In the genomic region with DNA sequence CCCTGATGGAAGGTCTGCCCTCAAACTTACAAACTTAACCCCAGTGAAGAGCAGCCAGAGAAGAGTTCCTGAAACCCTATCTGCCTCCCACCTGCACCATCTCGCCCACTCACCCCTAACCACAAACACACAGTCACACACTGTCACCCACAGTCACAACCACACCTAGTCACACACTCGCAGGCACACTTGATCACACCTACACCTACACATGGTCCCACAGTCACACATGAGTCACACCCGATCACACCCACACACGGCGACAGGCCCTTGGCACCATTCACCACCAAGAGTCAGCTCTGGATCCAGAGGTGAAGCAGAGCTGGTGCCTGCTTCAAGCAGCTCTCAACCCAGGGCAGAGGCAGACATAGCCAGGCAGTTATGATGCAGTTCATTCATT, we compare ENCODE assay signal across 10 cellular contexts. TPM values are rescaled to one million over a fixed set of nuclear protein-coding genes. Genes with fewer than 3 reads are reported as not detected.
DNase-seq lines count a peak whose midpoint lies in the region; ATAC-seq and TF ChIP-seq lines count a peak whose summit lies in the region.
"Had no signal": no experiment of that assay in that cellular context is flagged by ENCODE, and none has a peak within 500 bp of the region (broad histone marks: within the 10 kb centered on the region; RNA-seq: fewer than 3 reads in every experiment).

No MANE protein-coding gene starts in this region.

- no peak overlapping the region for H2AFZ ChIP-seq in Karpas-422 (ENCODE audit: low read length)

- no peaks in the 10 kb centered on the region for H3K36me3 Mint-ChIP-seq in natural killer cell

- peaks cover 1% of the 10 kb centered on the region for H3K4me1 ChIP-seq in Karpas-422 (ENCODE audit: low read length)
- H3K4me1 ChIP-seq in spleen = peaks cover 11 to 71% (median 45%) of the 10 kb centered on the region in 6 donors

- 46 to 74% (median 69%) methylated on average over 5 of the region's 5 CpGs for WGBS in spleen, 5 donors

- no peak overlapping the region for H3K4me2 ChIP-seq in Karpas-422 (ENCODE audit: low read depth, low read length, poor library complexity, severe bottlenecking)

- ATAC-seq in natural killer cell = peak; percentile 51 to 68 (median 66)
- ATAC-seq: psoas muscle had no signal

- peak overlapping the region; percentile 29 for H3K4me3 Mint-ChIP-seq in natural killer cell

- no peaks in the 10 kb centered on the region for H3K9me3 ChIP-seq in Karpas-422 (ENCODE audit: low read length)
- H3K9me3 ChIP-seq in spleen = no peaks in the 10 kb centered on the region
- H3K9me3 ChIP-seq: psoas muscle had no signal

- H4K20me1 ChIP-seq in Karpas-422 (ENCODE audit: insufficient read depth, low read depth, low read length) = peaks cover 4% of the 10 kb centered on the region; the same call in 1 of the 2 replicates

- H3K27me3 ChIP-seq in Karpas-422 (ENCODE audit: low read length) (no peaks in the 10 kb centered on the region), spleen (replicated peaks in 1 of 7) (no peaks in the 10 kb centered on the region)

- H3K27ac ChIP-seq in Karpas-422 (ENCODE audit: low read length) (no peak overlapping the region), spleen (peak overlapping the region in 1 of 8 donors; percentile 53)
- H3K27ac ChIP-seq: psoas muscle had no signal

- DNase-seq in activated effector memory CD4-positive, alpha-beta T cell treated with anti-CD3 and anti-CD28 coated beads, Interleukin-2, amount 50 U/mL, for 16 hours = peak; percentile 92
- no peak for DNase-seq in activated effector memory CD4-positive, alpha-beta T cell treated with Interleukin-2 at 50 U/mL for 16 hours
- peak; percentile 91 for DNase-seq in activated naive CD4-positive, alpha-beta T cell treated with Interleukin-2 at 50 U/mL for 16 hours
- peak; percentile 47 for DNase-seq in natural killer cell
- DNase-seq in superior temporal gyrus (ENCODE audit: extremely low spot score) = peak; percentile 27
- DNase-seq in ecto neural progenitor cell (ENCODE audit: low spot score) = no peak
- no peak for DNase-seq in Karpas-422
- no peak for DNase-seq in spleen
- DNase-seq: NCI-H524 treated with DMSO at 0.1 percent for 48 hours, psoas muscle had no signal

- H3K4me1 Mint-ChIP-seq in natural killer cell = peaks cover 51 to 65% of the 10 kb centered on the region in 2 donors

- H3K27ac Mint-ChIP-seq in natural killer cell = peak overlapping the region; percentile 71 to 78

- TF ChIP-seq CTCF in natural killer cell (IDR thresholded peaks at IDR 0.05) (no peak), spleen (IDR thresholded peaks at IDR 0.05 in 8 of 11, conservative IDR thresholded peaks at IDR 0.05 in 3 of 11) (no peak)

- no peaks in the 10 kb centered on the region for H3K27me3 Mint-ChIP-seq in natural killer cell (ENCODE audit: low read depth in 2 of 2)

- H3K36me3 ChIP-seq in Karpas-422 (ENCODE audit: insufficient read depth, low read length) (no peaks in the 10 kb centered on the region), spleen (peaks cover 0 to 57% (median 28%) of the 10 kb centered on the region in 6 donors)

- no peak overlapping the region for H3K9ac ChIP-seq in Karpas-422 (ENCODE audit: low read length)

- intact Hi-C loops in natural killer cell (cut with micrococcal nuclease) = no loop called here
- intact Hi-C loops in spleen (cut with DNase I; ENCODE audit: low total_unique reads) = no loop called here

- H3K9me3 Mint-ChIP-seq in natural killer cell = no peaks in the 10 kb centered on the region

- H3K79me2 ChIP-seq in Karpas-422 (ENCODE audit: low read length) = no peaks in the 10 kb centered on the region

- TF ChIP-seq POLR2A in spleen (IDR thresholded peaks at IDR 0.05) = no peak

- H3K4me3 ChIP-seq in Karpas-422 (ENCODE audit: low read length) (no peak overlapping the region), spleen (no peak overlapping the region)
- H3K4me3 ChIP-seq: psoas muscle had no signal

- no peaks in the 10 kb centered on the region for H3K9me2 ChIP-seq in Karpas-422 (replicated peaks; ENCODE audit: insufficient read depth, low read length)

RNA-seq across cellular contexts. Expression of a gene that starts 6.1 kb away (rescaled TPM):
- total RNA-seq in natural killer cell (10 to 100 TPM; 24.1 to 29.4 (median 24.6) TPM), spleen (10 to 100 TPM; 18.4 to 36.4 (median 24.1) TPM)
- total RNA-seq in Karpas-422 (2014; rRNA removed; shearing (Covaris generic); ENCODE audit: low replicate concordance) = 4.8 and 14.4 TPM in 2 replicates
- polyA plus RNA-seq in spleen = 10 to 100 TPM; 15.3 to 33.3 (median 22.6) TPM

RNA-seq across cellular contexts. Expression of a gene that starts 22.9 kb away (rescaled TPM):
- total RNA-seq in natural killer cell (not detected), spleen (not detected)
- not detected in 2 replicates for total RNA-seq in Karpas-422 (2014; rRNA removed; shearing (Covaris generic); ENCODE audit: low replicate concordance)
- polyA plus RNA-seq in spleen = not detected
- total RNA-seq: psoas muscle had no signal

RNA-seq across cellular contexts. Expression of a gene that starts 23.1 kb away (rescaled TPM):
- total RNA-seq in natural killer cell (not detected), spleen (not detected)
- not detected in 2 replicates for total RNA-seq in Karpas-422 (2014; rRNA removed; shearing (Covaris generic); ENCODE audit: low replicate concordance)
- polyA plus RNA-seq in spleen = under 1 TPM; 0.19 to 0.41 (median 0.33) TPM

RNA-seq across cellular contexts. Expression of a gene that starts 43.4 kb away (rescaled TPM):
- 1 to 10 TPM in 2 of 3 donors, under 1 TPM in 1; 0.92 to 1.5 (median 1.3) TPM for total RNA-seq in natural killer cell
- total RNA-seq in Karpas-422 (2014; rRNA removed; shearing (Covaris generic); ENCODE audit: low replicate concordance) = 1.9 and 4.6 TPM in 2 replicates
- 1 to 10 TPM in 4 of 7 donors, under 1 TPM in 3; 0.52 to 1.3 (median 1.1) TPM for total RNA-seq in spleen
- under 1 TPM; 0.13 to 0.48 (median 0.46) TPM for polyA plus RNA-seq in spleen

Comparison
In these comparisons a context has a peak if more than half of its experiments do, and no peak if none do; other contexts are left out.
1. DNase-seq: peak in activated effector memory CD4-positive, alpha-beta T cell treated with anti-CD3 and anti-CD28 coated beads, Interleukin-2, amount 50 U/mL, for 16 hours (single experiment), activated naive CD4-positive, alpha-beta T cell treated with Interleukin-2 at 50 U/mL for 16 hours (single experiment), natural killer cell (single experiment) and superior temporal gyrus (single experiment); none in activated effector memory CD4-positive, alpha-beta T cell treated with Interleukin-2 at 50 U/mL for 16 hours (single experiment), ecto neural progenitor cell (single experiment), Karpas-422 (single experiment) and spleen (single experiment).